1 cellular context compared by ENCODE assay signal in the genomic region with DNA sequence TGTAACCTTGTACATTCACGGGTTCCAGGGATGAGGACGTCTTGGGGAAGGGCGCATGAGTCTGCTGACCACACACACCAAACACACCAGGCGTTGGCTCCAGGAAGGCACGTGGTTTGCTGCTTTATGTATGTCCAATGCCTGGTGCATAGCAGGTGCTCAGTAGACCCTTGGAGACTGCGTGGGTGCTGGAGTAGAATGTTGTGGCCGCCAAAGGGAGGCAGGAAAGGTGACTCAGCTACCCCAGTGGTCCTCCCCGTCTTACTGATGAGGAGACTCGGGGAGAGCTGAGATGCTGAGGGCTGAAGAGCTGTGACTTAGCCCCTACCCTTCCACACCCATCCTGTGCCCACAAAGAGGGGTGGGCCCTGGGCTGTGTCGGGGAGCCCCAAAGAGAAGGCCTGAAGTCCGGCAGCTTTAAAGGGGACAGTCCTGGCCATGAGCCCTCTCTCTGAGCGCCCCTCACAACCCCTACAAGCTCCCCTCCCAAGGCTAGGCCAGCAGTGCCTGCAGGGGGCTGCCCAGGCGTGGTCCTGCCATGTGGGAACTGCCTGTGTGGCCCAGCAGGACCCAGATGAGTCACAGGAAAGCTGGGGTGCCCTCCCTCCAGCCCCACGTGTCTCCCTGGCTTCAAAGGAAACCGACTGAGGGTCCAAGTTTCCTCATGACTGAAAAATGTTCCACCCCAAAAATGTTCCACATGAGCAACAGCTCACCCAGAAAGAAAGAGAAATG.
A peak's percentile ranks its signal among the peaks of the same experiment; 100 is the strongest.
TF ChIP-seq lines count a peak whose summit lies in the region.

No MANE protein-coding gene starts in this region.

TF ChIP-seq in GM12878, 131 proteins besides CTCF, POLR2A, EP300 and RAD21 (continued from another document):
- TF ChIP-seq, protein P1, sequence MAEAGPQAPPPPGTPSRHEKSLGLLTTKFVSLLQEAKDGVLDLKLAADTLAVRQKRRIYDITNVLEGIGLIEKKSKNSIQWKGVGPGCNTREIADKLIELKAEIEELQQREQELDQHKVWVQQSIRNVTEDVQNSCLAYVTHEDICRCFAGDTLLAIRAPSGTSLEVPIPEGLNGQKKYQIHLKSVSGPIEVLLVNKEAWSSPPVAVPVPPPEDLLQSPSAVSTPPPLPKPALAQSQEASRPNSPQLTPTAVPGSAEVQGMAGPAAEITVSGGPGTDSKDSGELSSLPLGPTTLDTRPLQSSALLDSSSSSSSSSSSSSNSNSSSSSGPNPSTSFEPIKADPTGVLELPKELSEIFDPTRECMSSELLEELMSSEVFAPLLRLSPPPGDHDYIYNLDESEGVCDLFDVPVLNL (IDR thresholded peaks at IDR 0.05; ENCODE audit: low read depth, low read length): no peak
- TF ChIP-seq NFXL1 (IDR thresholded peaks at IDR 0.05; ENCODE audit: borderline replicate concordance) (no peak), KLF5 (IDR thresholded peaks at IDR 0.05; ENCODE audit: partially characterized antibody) (no peak), NR2C1 (IDR thresholded peaks at IDR 0.05) (no peak), RAD51 (IDR thresholded peaks at IDR 0.05) (no peak), POLR2AphosphoS5 (IDR thresholded peaks at IDR 0.05; ENCODE audit: low read length) (no peak)
- TF ChIP-seq, protein P2, sequence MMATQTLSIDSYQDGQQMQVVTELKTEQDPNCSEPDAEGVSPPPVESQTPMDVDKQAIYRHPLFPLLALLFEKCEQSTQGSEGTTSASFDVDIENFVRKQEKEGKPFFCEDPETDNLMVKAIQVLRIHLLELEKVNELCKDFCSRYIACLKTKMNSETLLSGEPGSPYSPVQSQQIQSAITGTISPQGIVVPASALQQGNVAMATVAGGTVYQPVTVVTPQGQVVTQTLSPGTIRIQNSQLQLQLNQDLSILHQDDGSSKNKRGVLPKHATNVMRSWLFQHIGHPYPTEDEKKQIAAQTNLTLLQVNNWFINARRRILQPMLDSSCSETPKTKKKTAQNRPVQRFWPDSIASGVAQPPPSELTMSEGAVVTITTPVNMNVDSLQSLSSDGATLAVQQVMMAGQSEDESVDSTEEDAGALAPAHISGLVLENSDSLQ (IDR thresholded peaks at IDR 0.05): no peak
- TF ChIP-seq, protein P3, sequence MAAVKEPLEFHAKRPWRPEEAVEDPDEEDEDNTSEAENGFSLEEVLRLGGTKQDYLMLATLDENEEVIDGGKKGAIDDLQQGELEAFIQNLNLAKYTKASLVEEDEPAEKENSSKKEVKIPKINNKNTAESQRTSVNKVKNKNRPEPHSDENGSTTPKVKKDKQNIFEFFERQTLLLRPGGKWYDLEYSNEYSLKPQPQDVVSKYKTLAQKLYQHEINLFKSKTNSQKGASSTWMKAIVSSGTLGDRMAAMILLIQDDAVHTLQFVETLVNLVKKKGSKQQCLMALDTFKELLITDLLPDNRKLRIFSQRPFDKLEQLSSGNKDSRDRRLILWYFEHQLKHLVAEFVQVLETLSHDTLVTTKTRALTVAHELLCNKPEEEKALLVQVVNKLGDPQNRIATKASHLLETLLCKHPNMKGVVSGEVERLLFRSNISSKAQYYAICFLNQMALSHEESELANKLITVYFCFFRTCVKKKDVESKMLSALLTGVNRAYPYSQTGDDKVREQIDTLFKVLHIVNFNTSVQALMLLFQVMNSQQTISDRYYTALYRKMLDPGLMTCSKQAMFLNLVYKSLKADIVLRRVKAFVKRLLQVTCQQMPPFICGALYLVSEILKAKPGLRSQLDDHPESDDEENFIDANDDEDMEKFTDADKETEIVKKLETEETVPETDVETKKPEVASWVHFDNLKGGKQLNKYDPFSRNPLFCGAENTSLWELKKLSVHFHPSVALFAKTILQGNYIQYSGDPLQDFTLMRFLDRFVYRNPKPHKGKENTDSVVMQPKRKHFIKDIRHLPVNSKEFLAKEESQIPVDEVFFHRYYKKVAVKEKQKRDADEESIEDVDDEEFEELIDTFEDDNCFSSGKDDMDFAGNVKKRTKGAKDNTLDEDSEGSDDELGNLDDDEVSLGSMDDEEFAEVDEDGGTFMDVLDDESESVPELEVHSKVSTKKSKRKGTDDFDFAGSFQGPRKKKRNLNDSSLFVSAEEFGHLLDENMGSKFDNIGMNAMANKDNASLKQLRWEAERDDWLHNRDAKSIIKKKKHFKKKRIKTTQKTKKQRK (IDR thresholded peaks at IDR 0.05; ENCODE audit: low read depth, low read length): no peak
- TF ChIP-seq, protein P4, sequence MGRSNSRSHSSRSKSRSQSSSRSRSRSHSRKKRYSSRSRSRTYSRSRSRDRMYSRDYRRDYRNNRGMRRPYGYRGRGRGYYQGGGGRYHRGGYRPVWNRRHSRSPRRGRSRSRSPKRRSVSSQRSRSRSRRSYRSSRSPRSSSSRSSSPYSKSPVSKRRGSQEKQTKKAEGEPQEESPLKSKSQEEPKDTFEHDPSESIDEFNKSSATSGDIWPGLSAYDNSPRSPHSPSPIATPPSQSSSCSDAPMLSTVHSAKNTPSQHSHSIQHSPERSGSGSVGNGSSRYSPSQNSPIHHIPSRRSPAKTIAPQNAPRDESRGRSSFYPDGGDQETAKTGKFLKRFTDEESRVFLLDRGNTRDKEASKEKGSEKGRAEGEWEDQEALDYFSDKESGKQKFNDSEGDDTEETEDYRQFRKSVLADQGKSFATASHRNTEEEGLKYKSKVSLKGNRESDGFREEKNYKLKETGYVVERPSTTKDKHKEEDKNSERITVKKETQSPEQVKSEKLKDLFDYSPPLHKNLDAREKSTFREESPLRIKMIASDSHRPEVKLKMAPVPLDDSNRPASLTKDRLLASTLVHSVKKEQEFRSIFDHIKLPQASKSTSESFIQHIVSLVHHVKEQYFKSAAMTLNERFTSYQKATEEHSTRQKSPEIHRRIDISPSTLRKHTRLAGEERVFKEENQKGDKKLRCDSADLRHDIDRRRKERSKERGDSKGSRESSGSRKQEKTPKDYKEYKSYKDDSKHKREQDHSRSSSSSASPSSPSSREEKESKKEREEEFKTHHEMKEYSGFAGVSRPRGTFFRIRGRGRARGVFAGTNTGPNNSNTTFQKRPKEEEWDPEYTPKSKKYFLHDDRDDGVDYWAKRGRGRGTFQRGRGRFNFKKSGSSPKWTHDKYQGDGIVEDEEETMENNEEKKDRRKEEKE (IDR thresholded peaks at IDR 0.05): no peak
- TF ChIP-seq, protein P5, sequence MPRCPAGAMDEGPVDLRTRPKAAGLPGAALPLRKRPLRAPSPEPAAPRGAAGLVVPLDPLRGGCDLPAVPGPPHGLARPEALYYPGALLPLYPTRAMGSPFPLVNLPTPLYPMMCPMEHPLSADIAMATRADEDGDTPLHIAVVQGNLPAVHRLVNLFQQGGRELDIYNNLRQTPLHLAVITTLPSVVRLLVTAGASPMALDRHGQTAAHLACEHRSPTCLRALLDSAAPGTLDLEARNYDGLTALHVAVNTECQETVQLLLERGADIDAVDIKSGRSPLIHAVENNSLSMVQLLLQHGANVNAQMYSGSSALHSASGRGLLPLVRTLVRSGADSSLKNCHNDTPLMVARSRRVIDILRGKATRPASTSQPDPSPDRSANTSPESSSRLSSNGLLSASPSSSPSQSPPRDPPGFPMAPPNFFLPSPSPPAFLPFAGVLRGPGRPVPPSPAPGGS (IDR thresholded peaks at IDR 0.05; ENCODE audit: borderline replicate concordance, insufficient read depth, low read depth, low read length, poor library complexity, severe bottlenecking): peak; percentile 40
- TF ChIP-seq, protein P6, sequence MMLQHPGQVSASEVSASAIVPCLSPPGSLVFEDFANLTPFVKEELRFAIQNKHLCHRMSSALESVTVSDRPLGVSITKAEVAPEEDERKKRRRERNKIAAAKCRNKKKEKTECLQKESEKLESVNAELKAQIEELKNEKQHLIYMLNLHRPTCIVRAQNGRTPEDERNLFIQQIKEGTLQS (IDR thresholded peaks at IDR 0.05; ENCODE audit: borderline replicate concordance, extremely low read depth, low read depth, low read length): no peak
- TF ChIP-seq, protein P7, sequence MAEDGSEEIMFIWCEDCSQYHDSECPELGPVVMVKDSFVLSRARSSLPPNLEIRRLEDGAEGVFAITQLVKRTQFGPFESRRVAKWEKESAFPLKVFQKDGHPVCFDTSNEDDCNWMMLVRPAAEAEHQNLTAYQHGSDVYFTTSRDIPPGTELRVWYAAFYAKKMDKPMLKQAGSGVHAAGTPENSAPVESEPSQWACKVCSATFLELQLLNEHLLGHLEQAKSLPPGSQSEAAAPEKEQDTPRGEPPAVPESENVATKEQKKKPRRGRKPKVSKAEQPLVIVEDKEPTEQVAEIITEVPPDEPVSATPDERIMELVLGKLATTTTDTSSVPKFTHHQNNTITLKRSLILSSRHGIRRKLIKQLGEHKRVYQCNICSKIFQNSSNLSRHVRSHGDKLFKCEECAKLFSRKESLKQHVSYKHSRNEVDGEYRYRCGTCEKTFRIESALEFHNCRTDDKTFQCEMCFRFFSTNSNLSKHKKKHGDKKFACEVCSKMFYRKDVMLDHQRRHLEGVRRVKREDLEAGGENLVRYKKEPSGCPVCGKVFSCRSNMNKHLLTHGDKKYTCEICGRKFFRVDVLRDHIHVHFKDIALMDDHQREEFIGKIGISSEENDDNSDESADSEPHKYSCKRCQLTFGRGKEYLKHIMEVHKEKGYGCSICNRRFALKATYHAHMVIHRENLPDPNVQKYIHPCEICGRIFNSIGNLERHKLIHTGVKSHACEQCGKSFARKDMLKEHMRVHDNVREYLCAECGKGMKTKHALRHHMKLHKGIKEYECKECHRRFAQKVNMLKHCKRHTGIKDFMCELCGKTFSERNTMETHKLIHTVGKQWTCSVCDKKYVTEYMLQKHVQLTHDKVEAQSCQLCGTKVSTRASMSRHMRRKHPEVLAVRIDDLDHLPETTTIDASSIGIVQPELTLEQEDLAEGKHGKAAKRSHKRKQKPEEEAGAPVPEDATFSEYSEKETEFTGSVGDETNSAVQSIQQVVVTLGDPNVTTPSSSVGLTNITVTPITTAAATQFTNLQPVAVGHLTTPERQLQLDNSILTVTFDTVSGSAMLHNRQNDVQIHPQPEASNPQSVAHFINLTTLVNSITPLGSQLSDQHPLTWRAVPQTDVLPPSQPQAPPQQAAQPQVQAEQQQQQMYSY (CRISPR knock-in tag; IDR thresholded peaks at IDR 0.05): no peak
